Comparison of ENCODE assay signal across 21 cellular contexts in the genomic region with DNA sequence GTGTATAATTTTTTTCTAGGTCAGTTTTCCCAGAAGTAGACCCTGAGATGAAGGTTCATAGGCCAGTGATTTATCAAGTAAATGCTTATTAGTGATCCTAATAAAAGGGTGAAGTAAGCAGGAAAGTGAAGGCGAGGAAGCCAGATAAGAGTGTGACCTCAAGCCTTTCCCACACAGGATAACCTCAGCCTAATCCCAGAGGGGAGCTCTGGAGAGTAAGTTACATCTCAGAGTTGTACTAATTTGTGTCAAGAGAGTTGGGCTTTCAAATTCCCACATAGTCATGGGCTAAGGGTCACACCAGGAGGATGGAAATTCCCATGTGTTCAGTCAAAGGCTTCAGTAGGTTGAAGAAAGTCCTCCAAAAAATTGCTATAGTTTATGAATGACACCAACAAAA.
DNase-seq lines count a peak whose midpoint lies in the region; ATAC-seq, FAIRE-seq and TF ChIP-seq lines count a peak whose summit lies in the region.
"Had no signal": no experiment of that assay in that cellular context is flagged by ENCODE, and none has a peak within 500 bp of the region (broad histone marks: within the 10 kb centered on the region; RNA-seq: fewer than 3 reads in every experiment).

No MANE protein-coding gene starts in this region.

- H3K9me3 ChIP-seq in right atrium auricular region (no peaks in the 10 kb centered on the region), left ventricle myocardium inferior (replicated peaks) (peaks cover 1% of the 10 kb centered on the region), small intestine (ENCODE audit: control insufficient read depth, low read depth) (no peaks in the 10 kb centered on the region)
- H3K9me3 ChIP-seq: BLaER1, Caco-2 had no signal

- FAIRE-seq in small intestine (lab: Jason Lieb, UNC), result no peak
- FAIRE-seq: A204.1, GM12892, H1 had no signal

- H3K4me1 ChIP-seq in right atrium auricular region (no peaks in the 10 kb centered on the region), left ventricle myocardium inferior (no peaks in the 10 kb centered on the region), small intestine (ENCODE audit: control insufficient read depth in 2 of 2, insufficient read depth in 1 of 2, low read depth in 1 of 2, low read length in 1 of 2) (no peaks in the 10 kb centered on the region)
- H3K4me1 ChIP-seq: BLaER1, Caco-2 had no signal

- intact Hi-C loops in Right ventricle myocardium inferior (cut with DNase I), result no loop called here
- intact Hi-C loops in left ventricle myocardium inferior (cut with micrococcal nuclease), result no loop called here
- intact Hi-C loops in left cardiac atrium (cut with DNase I), result no loop called here

- WGBS in small intestine, 3 donors, result 15 to 38% (median 19%) methylated on average over 1 of the region's 1 CpG

- H3K4me3 ChIP-seq in right atrium auricular region (no peak overlapping the region), left ventricle myocardium inferior (no peak overlapping the region), small intestine (ENCODE audit: low read depth in 1 of 2, low read length in 2 of 2) (no peak overlapping the region)
- H3K4me3 ChIP-seq: BLaER1, GM23248 had no signal

- H3K36me3 ChIP-seq in right atrium auricular region (no peaks in the 10 kb centered on the region), left ventricle myocardium inferior (peaks cover 4% of the 10 kb centered on the region), small intestine (ENCODE audit: control insufficient read depth in 2 of 2, insufficient read depth in 2 of 2, low read length in 2 of 2) (no peaks in the 10 kb centered on the region)
- H3K36me3 ChIP-seq: BLaER1 had no signal

- TF ChIP-seq CTCF in right atrium auricular region (IDR thresholded peaks at IDR 0.05) (no peak), left ventricle myocardium inferior (IDR thresholded peaks at IDR 0.05; ENCODE audit: borderline replicate concordance) (no peak)

- H3K27me3 ChIP-seq in right atrium auricular region (no peaks in the 10 kb centered on the region), left ventricle myocardium inferior (ENCODE audit: low read depth) (no peaks in the 10 kb centered on the region), small intestine (ENCODE audit: control insufficient read depth in 2 of 2, insufficient read depth in 2 of 2, low read length in 2 of 2) (no peaks in the 10 kb centered on the region)
- H3K27me3 ChIP-seq: BLaER1 had no signal

- ATAC-seq in Right ventricle myocardium inferior (peak; percentile 54), left cardiac atrium (no peak)
- ATAC-seq: CD8-positive, alpha-beta T cell had no signal

- H3K27ac ChIP-seq in right atrium auricular region (no peak overlapping the region), left ventricle myocardium inferior (replicated peaks) (peak overlapping the region; percentile 9), small intestine (ENCODE audit: low read depth in 1 of 2, low read length in 1 of 2) (no peak overlapping the region)
- H3K27ac ChIP-seq: 22Rv1, BLaER1, C4-2B, GM23248 had no signal

- DNase-seq in Right ventricle myocardium inferior (ENCODE audit: missing footprints) (no peak), right atrium auricular region (ENCODE audit: low spot score) (no peak), left ventricle myocardium inferior (no peak), left cardiac atrium (no peak), small intestine (peak; percentile 42), anterior cingulate cortex (lab: John Stamatoyannopoulos, UW) (no peak), ureter (ENCODE audit: low spot score) (no peak)
- DNase-seq: Caco-2; CD4-positive, CD25-positive, alpha-beta regulatory T cell; CD8-positive, alpha-beta T cell; DMS153; DND-41; GM23248; H7; HCEC 1CT had no signal
